21 cellular contexts compared by ENCODE assay signal in genomic region chr3:51156147-51156546, GRCh38.
DNase-seq lines count a peak whose midpoint lies in the region; ATAC-seq, FAIRE-seq and TF ChIP-seq lines count a peak whose summit lies in the region.
"Had no signal": no experiment of that assay in that cellular context is flagged by ENCODE, and none has a peak within 500 bp of the region (broad histone marks: within the 10 kb centered on the region; RNA-seq: fewer than 3 reads in every experiment).

No MANE protein-coding gene starts in this region.

- TF ChIP-seq CTCF in GM12878 (IDR thresholded peaks at IDR 0.05 in 2 of 3, conservative IDR thresholded peaks at IDR 0.05 in 1 of 3; ENCODE audit: control insufficient read depth in 2 of 3, extremely low read depth in 1 of 3, insufficient read depth in 1 of 3, low read depth in 3 of 3, low read length in 3 of 3) (no peak), osteoblast (IDR thresholded peaks at IDR 0.05; ENCODE audit: extremely low read depth, low read depth, low read length) (no peak), suprapubic skin (IDR thresholded peaks at IDR 0.05) (no peak)

- CTCF ChIA-PET in GM12878 (lab: Yijun Ruan, JAX) = no interaction called here

- intact Hi-C loops in GM12878 (cut with micrococcal nuclease; ENCODE audit: unreplicated experiment) = no loop called here

- BruUV-seq in GM12878 (replicated peaks; lab: Mats Ljungman, UMichigan) = no TSS peak

- in situ Hi-C loops in GM12878 (cut with MboI) = no loop called here

- H3K27me3 ChIP-seq in GM12878 (replicated peaks in 1 of 2; ENCODE audit: control insufficient read depth in 2 of 2, insufficient read depth in 2 of 2, low read length in 1 of 2) (no peaks in the 10 kb centered on the region), osteoblast (ENCODE audit: insufficient read depth, low read length) (no peaks in the 10 kb centered on the region), suprapubic skin (no peaks in the 10 kb centered on the region)
- H3K27me3 ChIP-seq: BE2C; BLaER1 treated with 17β-estradiol and CSF1 and Interleukin-3, amounts not matched to agents 10 nM and 100 nM had no signal

- no peak for TF ChIP-seq EP300 in GM12878 (IDR thresholded peaks at IDR 0.05; ENCODE audit: borderline replicate concordance in 1 of 2, control insufficient read depth in 1 of 2, low read depth in 2 of 2, low read length in 2 of 2)
- TF ChIP-seq EP300 in suprapubic skin (IDR thresholded peaks at IDR 0.05) = no peak

- no peak overlapping the region for H3K4me2 ChIP-seq in GM12878 (ENCODE audit: control insufficient read depth, insufficient read depth)
- H3K4me2 ChIP-seq in osteoblast (ENCODE audit: insufficient read depth, low read length) = no peak overlapping the region
- H3K4me2 ChIP-seq: A549; BLaER1 treated with 17β-estradiol and CSF1 and Interleukin-3, amounts not matched to agents 10 nM and 100 nM; GM23338 had no signal

- DNase-seq in NCI-H82 (lab: John Stamatoyannopoulos, UW) (peak; percentile 92), GM12878 (ENCODE audit: low read depth, low spot score) (no peak), osteoblast (ENCODE audit: insufficient read length, low spot score, missing footprints) (peak; percentile 1), NCI-H2227 (lab: John Stamatoyannopoulos, UW; ENCODE audit: unreplicated experiment) (no peak), suprapubic skin (ENCODE audit: low spot score in 2 of 2) (no peak)
- DNase-seq: 8988T; ACHN; AML-193; BE2C; CD4-positive, alpha-beta T cell; CD8-positive, alpha-beta memory T cell; DMS53; DND-41; H9 had no signal

- H3K9me3 ChIP-seq in GM12878 (replicated peaks; ENCODE audit: control insufficient read depth, insufficient read depth, low read length) (no peaks in the 10 kb centered on the region), osteoblast (ENCODE audit: low read depth, low read length) (no peaks in the 10 kb centered on the region), suprapubic skin (no peaks in the 10 kb centered on the region)
- H3K9me3 ChIP-seq: A549, BE2C had no signal

- TF ChIP-seq RAD21 in GM12878 (IDR thresholded peaks at IDR 0.05; ENCODE audit: insufficient read depth, low read depth, low read length) = no peak

- H3K36me3 ChIP-seq in GM12878 (ENCODE audit: control insufficient read depth in 2 of 2, insufficient read depth in 2 of 2, low read length in 1 of 2) (no peaks in the 10 kb centered on the region), osteoblast (ENCODE audit: insufficient read depth, low read length) (no peaks in the 10 kb centered on the region), suprapubic skin (no peaks in the 10 kb centered on the region)
- H3K36me3 ChIP-seq: BE2C; BLaER1 treated with 17β-estradiol and CSF1 and Interleukin-3, amounts not matched to agents 10 nM and 100 nM had no signal

- 0% methylated on average over 2 of the region's 2 CpGs for WGBS in GM12878 (ENCODE audit: insufficient coverage, insufficient replicate concordance, low lambda C conversion rate, missing lambda C conversion rate)
- 79% methylated on average over 2 of the region's 2 CpGs for WGBS in suprapubic skin

- POLR2A ChIA-PET in GM12878 (lab: Charles Lee) = no interaction called here

- H3K9ac ChIP-seq in GM12878 (ENCODE audit: control insufficient read depth, insufficient read depth, low read length) = no peak overlapping the region
- H3K9ac ChIP-seq: BLaER1 treated with 17β-estradiol and CSF1 and Interleukin-3, amounts not matched to agents 10 nM and 100 nM had no signal

- no peak overlapping the region for H2AFZ ChIP-seq in GM12878 (ENCODE audit: control insufficient read depth, low read depth, low read length)
- H2AFZ ChIP-seq in osteoblast (ENCODE audit: low read length) = no peak overlapping the region
- H2AFZ ChIP-seq: GM23338 had no signal

- H3K27ac ChIP-seq in GM12878 (ENCODE audit: control insufficient read depth, insufficient read depth) (no peak overlapping the region), osteoblast (ENCODE audit: low read depth, low read length) (no peak overlapping the region), suprapubic skin (no peak overlapping the region)
- H3K27ac ChIP-seq: A549; BLaER1 treated with 17β-estradiol and CSF1 and Interleukin-3, amounts not matched to agents 10 nM and 100 nM had no signal

- RAD21 ChIA-PET in GM12878 (lab: Charles Lee; ENCODE audit: unreplicated experiment) = no interaction called here

- ATAC-seq in GM12878 (no peak), HG02759 (IDR thresholded peaks at IDR 0.05; ENCODE audit: unreplicated experiment) (no peak), HG03457 (IDR thresholded peaks at IDR 0.05; ENCODE audit: unreplicated experiment) (no peak)
- ATAC-seq: A549, GM23338, HCT116 had no signal

- H3K4me3 ChIP-seq in GM12878 (no peak overlapping the region), osteoblast (ENCODE audit: insufficient read depth, low read length) (no peak overlapping the region), suprapubic skin (no peak overlapping the region)
- H3K4me3 ChIP-seq: A549; BLaER1 treated with 17β-estradiol and CSF1 and Interleukin-3, amounts not matched to agents 10 nM and 100 nM; GM23338 had no signal

- no peaks in the 10 kb centered on the region for H3K79me2 ChIP-seq in GM12878 (ENCODE audit: control insufficient read depth, insufficient read depth, low read length)
- no peaks in the 10 kb centered on the region for H3K79me2 ChIP-seq in osteoblast (ENCODE audit: insufficient read depth, low read length)

- TF ChIP-seq POLR2A in GM12878 (IDR thresholded peaks at IDR 0.05; ENCODE audit: low read depth, low read length) (no peak), suprapubic skin (IDR thresholded peaks at IDR 0.05) (no peak)

- SMC1A ChIA-PET in GM12878 (lab: Charles Lee; ENCODE audit: uncharacterized antibody, unreplicated experiment) = no interaction called here

- FAIRE-seq in GM12878 (lab: Jason Lieb, UNC) = peak; percentile 49
- FAIRE-seq: A549, GM18507 had no signal

- H4K20me1 ChIP-seq in GM12878 (ENCODE audit: control insufficient read depth, insufficient read depth) (no peaks in the 10 kb centered on the region), osteoblast (ENCODE audit: insufficient read depth, low read length) (no peaks in the 10 kb centered on the region)
- H4K20me1 ChIP-seq: BLaER1 treated with 17β-estradiol and CSF1 and Interleukin-3, amounts not matched to agents 10 nM and 100 nM had no signal

- H3K4me1 ChIP-seq in GM12878 (ENCODE audit: control insufficient read depth, insufficient read depth, low read length) (no peaks in the 10 kb centered on the region), osteoblast (ENCODE audit: insufficient read depth, low read length) (no peaks in the 10 kb centered on the region), suprapubic skin (no peaks in the 10 kb centered on the region)
- H3K4me1 ChIP-seq: A549; BE2C; BLaER1 treated with 17β-estradiol and CSF1 and Interleukin-3, amounts not matched to agents 10 nM and 100 nM had no signal

TF ChIP-seq in GM12878, 131 proteins besides CTCF, POLR2A, EP300 and RAD21 (continues in another document):
- no peak for TF ChIP-seq NR2C2 (IDR thresholded peaks at IDR 0.05; ENCODE audit: borderline replicate concordance, control insufficient read depth, insufficient read length, low read depth)
- no peak for TF ChIP-seq BHLHE40 (IDR thresholded peaks at IDR 0.05; ENCODE audit: borderline replicate concordance in 1 of 2, low read depth in 2 of 2, low read length in 1 of 2)
- TF ChIP-seq, protein P1, sequence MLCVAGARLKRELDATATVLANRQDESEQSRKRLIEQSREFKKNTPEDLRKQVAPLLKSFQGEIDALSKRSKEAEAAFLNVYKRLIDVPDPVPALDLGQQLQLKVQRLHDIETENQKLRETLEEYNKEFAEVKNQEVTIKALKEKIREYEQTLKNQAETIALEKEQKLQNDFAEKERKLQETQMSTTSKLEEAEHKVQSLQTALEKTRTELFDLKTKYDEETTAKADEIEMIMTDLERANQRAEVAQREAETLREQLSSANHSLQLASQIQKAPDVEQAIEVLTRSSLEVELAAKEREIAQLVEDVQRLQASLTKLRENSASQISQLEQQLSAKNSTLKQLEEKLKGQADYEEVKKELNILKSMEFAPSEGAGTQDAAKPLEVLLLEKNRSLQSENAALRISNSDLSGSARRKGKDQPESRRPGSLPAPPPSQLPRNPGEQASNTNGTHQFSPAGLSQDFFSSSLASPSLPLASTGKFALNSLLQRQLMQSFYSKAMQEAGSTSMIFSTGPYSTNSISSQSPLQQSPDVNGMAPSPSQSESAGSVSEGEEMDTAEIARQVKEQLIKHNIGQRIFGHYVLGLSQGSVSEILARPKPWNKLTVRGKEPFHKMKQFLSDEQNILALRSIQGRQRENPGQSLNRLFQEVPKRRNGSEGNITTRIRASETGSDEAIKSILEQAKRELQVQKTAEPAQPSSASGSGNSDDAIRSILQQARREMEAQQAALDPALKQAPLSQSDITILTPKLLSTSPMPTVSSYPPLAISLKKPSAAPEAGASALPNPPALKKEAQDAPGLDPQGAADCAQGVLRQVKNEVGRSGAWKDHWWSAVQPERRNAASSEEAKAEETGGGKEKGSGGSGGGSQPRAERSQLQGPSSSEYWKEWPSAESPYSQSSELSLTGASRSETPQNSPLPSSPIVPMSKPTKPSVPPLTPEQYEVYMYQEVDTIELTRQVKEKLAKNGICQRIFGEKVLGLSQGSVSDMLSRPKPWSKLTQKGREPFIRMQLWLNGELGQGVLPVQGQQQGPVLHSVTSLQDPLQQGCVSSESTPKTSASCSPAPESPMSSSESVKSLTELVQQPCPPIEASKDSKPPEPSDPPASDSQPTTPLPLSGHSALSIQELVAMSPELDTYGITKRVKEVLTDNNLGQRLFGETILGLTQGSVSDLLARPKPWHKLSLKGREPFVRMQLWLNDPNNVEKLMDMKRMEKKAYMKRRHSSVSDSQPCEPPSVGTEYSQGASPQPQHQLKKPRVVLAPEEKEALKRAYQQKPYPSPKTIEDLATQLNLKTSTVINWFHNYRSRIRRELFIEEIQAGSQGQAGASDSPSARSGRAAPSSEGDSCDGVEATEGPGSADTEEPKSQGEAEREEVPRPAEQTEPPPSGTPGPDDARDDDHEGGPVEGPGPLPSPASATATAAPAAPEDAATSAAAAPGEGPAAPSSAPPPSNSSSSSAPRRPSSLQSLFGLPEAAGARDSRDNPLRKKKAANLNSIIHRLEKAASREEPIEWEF (IDR thresholded peaks at IDR 0.05; ENCODE audit: insufficient replicate concordance, low read depth, low read length) = no peak
- no peak for TF ChIP-seq ASH2L (IDR thresholded peaks at IDR 0.05; ENCODE audit: borderline replicate concordance, low read depth)
- no peak for TF ChIP-seq IRF4 (IDR thresholded peaks at IDR 0.05; ENCODE audit: low read depth, low read length)
- no peak for TF ChIP-seq SREBF2 (IDR thresholded peaks at IDR 0.05; ENCODE audit: low read length)
- no peak for TF ChIP-seq ZSCAN29 (IDR thresholded peaks at IDR 0.05)
- no peak for TF ChIP-seq CBFB (IDR thresholded peaks at IDR 0.05; ENCODE audit: low read depth)
- no peak for TF ChIP-seq STAT1 (conservative IDR thresholded peaks at IDR 0.05)
- TF ChIP-seq TCF3 (IDR thresholded peaks at IDR 0.05; ENCODE audit: borderline replicate concordance, insufficient read depth, low read depth, low read length) = no peak
- TF ChIP-seq LARP7 (IDR thresholded peaks at IDR 0.05) = no peak
- no peak for TF ChIP-seq KLF5 (IDR thresholded peaks at IDR 0.05; ENCODE audit: partially characterized antibody)
- no peak for TF ChIP-seq SMAD5 (IDR thresholded peaks at IDR 0.05; ENCODE audit: low read depth)
- TF ChIP-seq SMARCA5 (IDR thresholded peaks at IDR 0.05) = no peak

Comparison
In these comparisons a context has a peak if more than half of its experiments do, and no peak if none do; other contexts are left out.
1. DNase-seq: peak in NCI-H82 (single experiment) and osteoblast (single experiment); none in GM12878 (single experiment), NCI-H2227 (single experiment) and suprapubic skin (0 of 2).